Comparison of ENCODE assay signal across 8 cellular contexts in the genomic region with DNA sequence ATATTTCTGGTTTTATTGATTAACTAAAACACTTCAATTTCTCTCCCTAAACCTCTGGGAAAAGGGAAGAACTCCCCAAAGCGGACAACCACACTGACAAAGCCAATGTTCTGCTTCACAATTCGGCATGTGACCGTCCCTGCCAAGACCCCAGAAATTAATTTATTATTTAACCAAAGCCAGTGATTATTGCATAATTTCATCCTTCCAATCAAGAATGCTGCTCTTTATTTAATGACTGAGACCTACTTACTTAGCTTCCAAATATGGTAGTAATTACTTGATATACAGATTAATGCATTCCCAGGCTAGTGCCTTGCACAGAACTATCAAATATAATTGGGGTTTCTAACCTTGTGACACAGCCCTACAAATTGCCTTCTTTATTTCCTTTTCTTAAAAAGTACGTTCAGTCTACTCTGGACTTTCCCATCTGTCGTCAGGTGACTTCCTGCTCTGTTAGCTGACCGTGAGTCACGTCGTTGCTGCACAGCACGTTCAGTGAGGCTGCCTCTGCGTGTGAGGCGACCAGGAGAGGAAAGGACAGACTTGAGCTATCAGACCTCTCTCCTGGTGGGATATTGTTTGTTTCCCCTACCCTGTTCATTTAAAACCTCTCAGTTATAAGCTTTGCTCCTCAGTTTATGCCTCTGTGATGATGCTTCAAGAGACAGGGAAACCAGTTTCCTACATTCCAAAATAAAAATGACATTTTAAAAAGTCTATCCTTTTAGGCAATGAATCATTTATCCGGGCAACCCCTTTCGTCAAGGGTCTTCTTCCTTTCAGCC. TPM values are rescaled to one million over a fixed set of nuclear protein-coding genes. Genes with fewer than 3 reads are reported as not detected.
DNase-seq lines count a peak whose midpoint lies in the region; ATAC-seq, FAIRE-seq and TF ChIP-seq lines count a peak whose summit lies in the region.

No MANE protein-coding gene starts in this region.

- H3K9me3 ChIP-seq in H1 (ENCODE audit: insufficient read depth in 2 of 2, low read depth in 1 of 2, low read length in 1 of 2), result no peaks in the 10 kb centered on the region

- DNase-seq in NCI-H146 treated with DMSO at 0.1 percent for 48 hours (lab: John Stamatoyannopoulos, UW; ENCODE audit: unreplicated experiment) (peak; percentile 19), H1 (ENCODE audit: low read depth in 1 of 2, low spot score in 2 of 2) (no peak), NCI-H1105 (lab: John Stamatoyannopoulos, UW) (no peak)
- DNase-seq in activated CD4-positive, alpha-beta memory T cell treated with anti-CD3 and anti-CD28 coated beads, Interleukin-2, amount 10 ng/mL, durations not matched to agents 7 days and 5 days, result peak; percentile 81
- DNase-seq in naive thymus-derived CD8-positive, alpha-beta T cell, result peak; percentile 46 to 87 (median 68)
- DNase-seq in stimulated activated naive CD8-positive, alpha-beta T cell treated with anti-CD3 and anti-CD28 coated beads, Interleukin-15, amount 100 ng/mL, for 72 hours, result peak; percentile 68 to 85

- H3K18ac ChIP-seq in H1 (ENCODE audit: extremely low read depth, low read length), result no peak overlapping the region

- H2BK120ac ChIP-seq in H1 (replicated peaks; ENCODE audit: low read depth, low read length), result no peak overlapping the region

- WGBS in H1 (ENCODE audit: extremely low coverage in 1 of 2, insufficient coverage in 1 of 2, insufficient read length in 1 of 2, insufficient replicate concordance in 2 of 2, low coverage in 1 of 2, low lambda C conversion rate in 2 of 2, missing lambda C conversion rate in 1 of 2), 2 experiments, result 85% methylated on average over 13 of the region's 13 CpGs; no CpG with 5 or more reads in 1 of the 2 experiments

- H3K79me2 ChIP-seq in H1 (ENCODE audit: control insufficient read depth in 1 of 2, insufficient read depth in 2 of 2, low read length in 2 of 2), result no peaks in the 10 kb centered on the region

- H3K36me3 Mint-ChIP-seq in activated CD4-positive, alpha-beta memory T cell treated with anti-CD3 and anti-CD28 coated beads, Interleukin-2, amount 10 ng/mL, durations not matched to agents 7 days and 5 days (ENCODE audit: low read depth), result peaks cover 7% of the 10 kb centered on the region
- no peaks in the 10 kb centered on the region for H3K36me3 Mint-ChIP-seq in naive thymus-derived CD8-positive, alpha-beta T cell

- H2BK20ac ChIP-seq in H1 (ENCODE audit: low read length), result no peak overlapping the region

- no peak overlapping the region for H3K9ac ChIP-seq in H1 (replicated peaks in 1 of 4; ENCODE audit: extremely low read depth in 1 of 4, low read depth in 3 of 4, low read length in 3 of 4)

- ATAC-seq in GM18505 (IDR thresholded peaks at IDR 0.05; ENCODE audit: unreplicated experiment) (peak; percentile 96), HG02588 (IDR thresholded peaks at IDR 0.05; ENCODE audit: unreplicated experiment) (peak; percentile 92)
- peak; percentile 95 to 98 for ATAC-seq in naive thymus-derived CD8-positive, alpha-beta T cell
- peak; percentile 98 for ATAC-seq in stimulated activated naive CD8-positive, alpha-beta T cell treated with anti-CD3 and anti-CD28 coated beads, Interleukin-15, amount 100 ng/mL, for 72 hours

- H3K4me3 Mint-ChIP-seq in activated CD4-positive, alpha-beta memory T cell treated with anti-CD3 and anti-CD28 coated beads, Interleukin-2, amount 10 ng/mL, durations not matched to agents 7 days and 5 days, result peak overlapping the region; percentile 16
- H3K4me3 Mint-ChIP-seq in naive thymus-derived CD8-positive, alpha-beta T cell, result peak overlapping the region; percentile 55 to 85 (median 74)
- peak overlapping the region; percentile 56 to 78 for H3K4me3 Mint-ChIP-seq in stimulated activated naive CD8-positive, alpha-beta T cell treated with anti-CD3 and anti-CD28 coated beads, Interleukin-15, amount 100 ng/mL, for 72 hours

- H3K4me1 Mint-ChIP-seq in activated CD4-positive, alpha-beta memory T cell treated with anti-CD3 and anti-CD28 coated beads, Interleukin-2, amount 10 ng/mL, durations not matched to agents 7 days and 5 days, result peaks cover 38% of the 10 kb centered on the region
- peaks cover 22 to 60% (median 39%) of the 10 kb centered on the region in 4 donors for H3K4me1 Mint-ChIP-seq in naive thymus-derived CD8-positive, alpha-beta T cell
- peaks cover 77% of the 10 kb centered on the region for H3K4me1 Mint-ChIP-seq in stimulated activated naive CD8-positive, alpha-beta T cell treated with anti-CD3 and anti-CD28 coated beads, Interleukin-15, amount 100 ng/mL, for 72 hours

- POLR2A ChIA-PET in activated CD4-positive, alpha-beta memory T cell treated with anti-CD3 and anti-CD28 coated beads, Interleukin-2, amount 10 ng/mL, durations not matched to agents 7 days and 5 days (lab: Charles Lee), result interaction anchor here (0.8 to 3.1 kb wide), 10 partner anchors 9 to 1521 kb away, joined by 3 to 21 read pairs (median 6); partner anchors contain the start of genes BCLAF1 and TNFAIP3
- POLR2A ChIA-PET in H1 (lab: Charles Lee; ENCODE audit: partially characterized antibody), result no interaction called here
- POLR2A ChIA-PET in naive thymus-derived CD8-positive, alpha-beta T cell (lab: Charles Lee), result interaction anchor here (0.5 to 3.8 kb wide), 10 partner anchors 9 to 1302 kb away, joined by 3 to 23 read pairs (median 4); partner anchors contain the start of gene TNFAIP3

- H4K8ac ChIP-seq in H1 (ENCODE audit: extremely low read depth, insufficient read depth, low read length), result no peak overlapping the region

- H2BK15ac ChIP-seq in H1 (ENCODE audit: low read length), result no peak overlapping the region

- no peaks in the 10 kb centered on the region for H3K27me3 Mint-ChIP-seq in activated CD4-positive, alpha-beta memory T cell treated with anti-CD3 and anti-CD28 coated beads, Interleukin-2, amount 10 ng/mL, durations not matched to agents 7 days and 5 days
- H3K27me3 Mint-ChIP-seq in naive thymus-derived CD8-positive, alpha-beta T cell, result no peaks in the 10 kb centered on the region
- H3K27me3 Mint-ChIP-seq in stimulated activated naive CD8-positive, alpha-beta T cell treated with anti-CD3 and anti-CD28 coated beads, Interleukin-15, amount 100 ng/mL, for 72 hours, result no peaks in the 10 kb centered on the region

- H3K23ac ChIP-seq in H1 (ENCODE audit: insufficient read length), result no peak overlapping the region

- CTCF ChIA-PET in activated CD4-positive, alpha-beta memory T cell treated with anti-CD3 and anti-CD28 coated beads, Interleukin-2, amount 10 ng/mL, durations not matched to agents 7 days and 5 days (lab: Charles Lee), result interaction anchor here (0.9 to 2.6 kb wide), 10 partner anchors 11 to 133 kb away, joined by 3 to 10 read pairs (median 4); partner anchors contain the start of gene TNFAIP3
- CTCF ChIA-PET in H1 (lab: Charles Lee; ENCODE audit: partially characterized antibody), result interaction anchor here (0.6 to 3.7 kb wide), 6 partner anchors 8 to 478 kb away, joined by 3 to 30 read pairs (median 4); no protein-coding TSS in a partner anchor

- H3K56ac ChIP-seq in H1 (replicated peaks; ENCODE audit: insufficient read length, low read depth, low read length), result no peak overlapping the region

- no peak overlapping the region for H2BK5ac ChIP-seq in H1 (ENCODE audit: low read depth, low read length)

- TF ChIP-seq RAD21 in H1 (IDR thresholded peaks at IDR 0.05 in 1 of 2, conservative IDR thresholded peaks at IDR 0.05 in 1 of 2; ENCODE audit: low read depth in 2 of 2, low read length in 2 of 2), result no peak

- no peak for TF ChIP-seq EP300 in H1 (IDR thresholded peaks at IDR 0.05; ENCODE audit: borderline replicate concordance in 1 of 2, low read depth in 2 of 2, low read length in 2 of 2)

- no peak overlapping the region for H2BK12ac ChIP-seq in H1 (ENCODE audit: low read depth, low read length)

- H3K4ac ChIP-seq in H1 (replicated peaks; ENCODE audit: insufficient read length, low read depth, low read length), result no peak overlapping the region

- FAIRE-seq in H1 (lab: Jason Lieb, UNC), result no peak

- peak overlapping the region; percentile 74 for H3K27ac Mint-ChIP-seq in activated CD4-positive, alpha-beta memory T cell treated with anti-CD3 and anti-CD28 coated beads, Interleukin-2, amount 10 ng/mL, durations not matched to agents 7 days and 5 days
- peak overlapping the region; percentile 83 to 98 (median 95) for H3K27ac Mint-ChIP-seq in naive thymus-derived CD8-positive, alpha-beta T cell
- peak overlapping the region; percentile 90 to 95 for H3K27ac Mint-ChIP-seq in stimulated activated naive CD8-positive, alpha-beta T cell treated with anti-CD3 and anti-CD28 coated beads, Interleukin-15, amount 100 ng/mL, for 72 hours

- H3K4me1 ChIP-seq in H1 (replicated peaks in 1 of 4; ENCODE audit: control insufficient read depth in 3 of 4, insufficient read depth in 4 of 4, low read length in 3 of 4), result peaks cover 0 to 3% (median 0%) of the 10 kb centered on the region in 4 experiments; a peak in 1 of 7 replicates

- H3K23me2 ChIP-seq in H1 (ENCODE audit: low read depth, low read length), result no peaks in the 10 kb centered on the region

- no peak overlapping the region for H3K4me2 ChIP-seq in H1 (ENCODE audit: insufficient read depth in 1 of 2, low read depth in 2 of 2, low read length in 2 of 2)

- H3K4me3 ChIP-seq in H1 (ENCODE audit: extremely low read depth in 1 of 4, insufficient read depth in 2 of 4, low read depth in 3 of 4, low read length in 4 of 4), result no peak overlapping the region

- H3K9me3 Mint-ChIP-seq in activated CD4-positive, alpha-beta memory T cell treated with anti-CD3 and anti-CD28 coated beads, Interleukin-2, amount 10 ng/mL, durations not matched to agents 7 days and 5 days, result peaks cover 2% of the 10 kb centered on the region
- peaks cover 0 to 5% (median 0%) of the 10 kb centered on the region in 9 donors for H3K9me3 Mint-ChIP-seq in naive thymus-derived CD8-positive, alpha-beta T cell
- peaks cover 6 to 8% of the 10 kb centered on the region in 2 donors for H3K9me3 Mint-ChIP-seq in stimulated activated naive CD8-positive, alpha-beta T cell treated with anti-CD3 and anti-CD28 coated beads, Interleukin-15, amount 100 ng/mL, for 72 hours

- H4K91ac ChIP-seq in H1 (replicated peaks; ENCODE audit: insufficient read length, low read length), result no peak overlapping the region

- H2AFZ ChIP-seq in H1 (ENCODE audit: low read length), result peak overlapping the region; percentile 57; the same call in 1 of the 2 replicates

- no peak overlapping the region for H4K5ac ChIP-seq in H1 (ENCODE audit: insufficient read length, low read depth, low read length)

- H2AK5ac ChIP-seq in H1 (ENCODE audit: low read depth, low read length), result no peak overlapping the region

- no peak for TF ChIP-seq CTCF in H1 (IDR thresholded peaks at IDR 0.05; ENCODE audit: control extremely low read depth in 1 of 3, insufficient read depth in 1 of 3, low read depth in 1 of 3, low read length in 3 of 3)

- TF ChIP-seq POLR2A in GM18505 (IDR thresholded peaks at IDR 0.05; ENCODE audit: borderline replicate concordance, extremely low read depth, insufficient read depth, insufficient read length) (peak; percentile 82), H1 (IDR thresholded peaks at IDR 0.05; ENCODE audit: control extremely low read depth in 1 of 2, low read depth in 2 of 2, low read length in 2 of 2) (no peak)

- no peaks in the 10 kb centered on the region for H3K79me1 ChIP-seq in H1 (ENCODE audit: low read depth, low read length)

- H3K36me3 ChIP-seq in H1 (ENCODE audit: control insufficient read depth in 2 of 4, insufficient read depth in 4 of 4, low read length in 3 of 4), result no peaks in the 10 kb centered on the region

- no peak overlapping the region for H3K14ac ChIP-seq in H1 (ENCODE audit: insufficient read length)

- no peaks in the 10 kb centered on the region for H4K20me1 ChIP-seq in H1 (replicated peaks in 1 of 2; ENCODE audit: control insufficient read depth in 1 of 2, insufficient read depth in 2 of 2, low read length in 2 of 2)

- no peak overlapping the region for H3K27ac ChIP-seq in H1 (ENCODE audit: low read depth, low read length)

- H3K27me3 ChIP-seq in H1 (replicated peaks in 1 of 4; ENCODE audit: control insufficient read depth in 3 of 4, extremely low read depth in 1 of 4, insufficient read depth in 3 of 4, low read length in 3 of 4), result no peaks in the 10 kb centered on the region

RNA-seq across cellular contexts. Expression of gene TNFAIP3, which starts 55.7 kb away (rescaled TPM):
- total RNA-seq in activated CD4-positive, alpha-beta memory T cell treated with anti-CD3 and anti-CD28 coated beads, Interleukin-2, amount 10 ng/mL, durations not matched to agents 7 days and 5 days, result 100 to 1,000 TPM; 143 to 144 TPM
- 1.6 and 2.2 TPM in 2 replicates for total RNA-seq in H1 (2021; fragmentation: NEBNext Ultra II Directional; extraction: Animal tissue kit (Norgen Biotek cat#: 25700))
- 1.1 and 2.0 TPM in 2 replicates for polyA plus RNA-seq in H1 (2011; rRNA removed)
- polyA plus RNA-seq in H1 (2011; cell fraction: cytosol; rRNA removed), result 1.5 TPM
- polyA plus RNA-seq in H1 (2011; cell fraction: nucleus; rRNA removed), result 3.9 TPM
- polyA plus RNA-seq in H1 (2012, experiment 1 of 2), result 2.4 to 3.1 TPM (median 2.5 TPM) in 4 replicates
- 0.51 TPM for polyA plus RNA-seq in H1 (2012, experiment 2 of 2)
- 1.4 TPM for polyA plus RNA-seq in H1 (2013, experiment 1 of 2)
- polyA plus RNA-seq in H1 (2013, experiment 2 of 2), result 1.3 TPM
- polyA minus RNA-seq in H1 (2011; rRNA and poly(A)+ RNA removed), result 2.6 and 2.7 TPM in 2 replicates
- polyA minus RNA-seq in H1 (2011; cell fraction: cytosol; rRNA and poly(A)+ RNA removed), result 3.0 TPM
- 3.8 TPM for polyA minus RNA-seq in H1 (2011; cell fraction: nucleus; rRNA and poly(A)+ RNA removed)
- total RNA-seq in naive thymus-derived CD8-positive, alpha-beta T cell, result 100 to 1,000 TPM; 108 to 114 TPM
- polyA plus RNA-seq in naive thymus-derived CD8-positive, alpha-beta T cell, result 100 to 1,000 TPM in 1 of 3 donors, 10 to 100 TPM in 2; 61.5 to 139 (median 84.3) TPM

Comparison
In these comparisons a context has a peak if more than half of its experiments do, and no peak if none do; other contexts are left out.
1. DNase-seq: peak in NCI-H146 treated with DMSO at 0.1 percent for 48 hours (single experiment), activated CD4-positive, alpha-beta memory T cell treated with anti-CD3 and anti-CD28 coated beads, Interleukin-2, amount 10 ng/mL, durations not matched to agents 7 days and 5 days (single experiment), naive thymus-derived CD8-positive, alpha-beta T cell (10 of 10) and stimulated activated naive CD8-positive, alpha-beta T cell treated with anti-CD3 and anti-CD28 coated beads, Interleukin-15, amount 100 ng/mL, for 72 hours (2 of 2); none in H1 (0 of 2) and NCI-H1105 (single experiment).
2. H3K4me3 Mint-ChIP-seq: peak in every context shown above with its lines; median percentile 74 in naive thymus-derived CD8-positive, alpha-beta T cell; 67 in stimulated activated naive CD8-positive, alpha-beta T cell treated with anti-CD3 and anti-CD28 coated beads, Interleukin-15, amount 100 ng/mL, for 72 hours; 16 in activated CD4-positive, alpha-beta memory T cell treated with anti-CD3 and anti-CD28 coated beads, Interleukin-2, amount 10 ng/mL, durations not matched to agents 7 days and 5 days.
3. RNA of gene TNFAIP3, which starts 55.7 kb away (total RNA-seq): 143 to 144 TPM in activated CD4-positive, alpha-beta memory T cell treated with anti-CD3 and anti-CD28 coated beads, Interleukin-2, amount 10 ng/mL, durations not matched to agents 7 days and 5 days and 108 to 114 TPM in naive thymus-derived CD8-positive, alpha-beta T cell; 1.6 to 2.2 TPM in H1; every median in the first group is over 10 times any median in the second.
4. Peak in every context shown above with its lines, with median percentiles within 50 percentile points of each other: ATAC-seq and H3K27ac Mint-ChIP-seq.